In the genomic region with DNA sequence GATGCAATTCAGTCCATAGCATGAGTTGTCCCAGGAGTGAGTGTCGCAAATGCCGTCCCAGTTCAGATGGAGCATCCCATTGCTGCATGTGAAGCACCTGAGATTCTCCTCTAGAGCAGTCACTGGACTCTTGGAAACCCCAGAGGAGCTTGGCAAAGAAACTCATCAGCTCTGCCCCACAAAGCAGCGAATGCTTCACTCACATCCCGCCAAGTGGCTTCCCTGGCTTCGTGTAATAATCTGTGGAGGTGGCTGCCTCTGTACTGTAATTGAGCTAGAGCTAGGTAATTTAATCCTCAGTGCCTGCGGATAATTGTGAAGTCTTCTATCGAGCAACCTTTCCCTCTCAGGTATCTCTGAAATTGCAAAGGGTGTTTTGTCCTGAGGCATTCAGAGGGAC, we compare ENCODE assay signal across 1 cellular context.
TF ChIP-seq lines count a peak whose summit lies in the region.

No MANE protein-coding gene starts in this region.

TF ChIP-seq in HepG2, 621 proteins besides CTCF, POLR2A, EP300 and RAD21 (continued from another document):
- no peak for TF ChIP-seq ZBTB4 (CRISPR knock-in tag; IDR thresholded peaks at IDR 0.05; ENCODE audit: borderline replicate concordance)
- TF ChIP-seq KDM5A (IDR thresholded peaks at IDR 0.05; ENCODE audit: borderline replicate concordance, low read length), result no peak
- no peak for TF ChIP-seq ZNF160 (CRISPR knock-in tag; IDR thresholded peaks at IDR 0.05)
- no peak for TF ChIP-seq TEAD2 (CRISPR knock-in tag; IDR thresholded peaks at IDR 0.05)
- TF ChIP-seq HOXA5 (CRISPR knock-in tag; IDR thresholded peaks at IDR 0.05), result no peak
- TF ChIP-seq, protein P1, sequence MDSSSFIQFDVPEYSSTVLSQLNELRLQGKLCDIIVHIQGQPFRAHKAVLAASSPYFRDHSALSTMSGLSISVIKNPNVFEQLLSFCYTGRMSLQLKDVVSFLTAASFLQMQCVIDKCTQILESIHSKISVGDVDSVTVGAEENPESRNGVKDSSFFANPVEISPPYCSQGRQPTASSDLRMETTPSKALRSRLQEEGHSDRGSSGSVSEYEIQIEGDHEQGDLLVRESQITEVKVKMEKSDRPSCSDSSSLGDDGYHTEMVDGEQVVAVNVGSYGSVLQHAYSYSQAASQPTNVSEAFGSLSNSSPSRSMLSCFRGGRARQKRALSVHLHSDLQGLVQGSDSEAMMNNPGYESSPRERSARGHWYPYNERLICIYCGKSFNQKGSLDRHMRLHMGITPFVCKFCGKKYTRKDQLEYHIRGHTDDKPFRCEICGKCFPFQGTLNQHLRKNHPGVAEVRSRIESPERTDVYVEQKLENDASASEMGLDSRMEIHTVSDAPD (CRISPR knock-in tag; IDR thresholded peaks at IDR 0.05), result no peak
- no peak for TF ChIP-seq ISL2 (CRISPR knock-in tag; IDR thresholded peaks at IDR 0.05)
- TF ChIP-seq ZNF614 (CRISPR knock-in tag; IDR thresholded peaks at IDR 0.05; ENCODE audit: borderline replicate concordance), result no peak
- TF ChIP-seq, protein P2, sequence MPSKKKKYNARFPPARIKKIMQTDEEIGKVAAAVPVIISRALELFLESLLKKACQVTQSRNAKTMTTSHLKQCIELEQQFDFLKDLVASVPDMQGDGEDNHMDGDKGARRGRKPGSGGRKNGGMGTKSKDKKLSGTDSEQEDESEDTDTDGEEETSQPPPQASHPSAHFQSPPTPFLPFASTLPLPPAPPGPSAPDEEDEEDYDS (CRISPR knock-in tag; IDR thresholded peaks at IDR 0.05), result no peak
- TF ChIP-seq NR2F6 (IDR thresholded peaks at IDR 0.05), result no peak
- no peak for TF ChIP-seq NR2F6 (CRISPR knock-in tag; IDR thresholded peaks at IDR 0.05)
